In genomic region chr7:92075455-92076158, GRCh38 we compare ENCODE assay signal across 12 cellular contexts. TPM values are rescaled to one million over a fixed set of nuclear protein-coding genes. Genes with fewer than 3 reads are reported as not detected.
A peak's percentile ranks its signal among the peaks of the same experiment; 100 is the strongest.
DNase-seq lines count a peak whose midpoint lies in the region; ATAC-seq, FAIRE-seq and TF ChIP-seq lines count a peak whose summit lies in the region.
"Had no signal": no experiment of that assay in that cellular context is flagged by ENCODE, and none has a peak within 500 bp of the region (broad histone marks: within the 10 kb centered on the region; RNA-seq: fewer than 3 reads in every experiment).

No MANE protein-coding gene starts in this region.

- TF ChIP-seq CTCF in uterus (IDR thresholded peaks at IDR 0.05) (no peak), RWPE1 (conservative IDR thresholded peaks at IDR 0.05; ENCODE audit: low read depth) (no peak)

- ATAC-seq in GM21717 (IDR thresholded peaks at IDR 0.05; ENCODE audit: unreplicated experiment) = peak; percentile 91
- ATAC-seq in HG03442 (IDR thresholded peaks at IDR 0.05; ENCODE audit: unreplicated experiment) = peak; percentile 90

- H3K27me3 Mint-ChIP-seq in activated T-cell treated with anti-CD3 and anti-CD28 coated beads, Interleukin-2, amount 50 U/mL, for 24 hours = no peaks in the 10 kb centered on the region
- H3K27me3 Mint-ChIP-seq: activated CD4-positive, alpha-beta T cell treated with anti-CD3 and anti-CD28 coated beads, Interleukin-2, amount 10 ng/mL, durations not matched to agents 7 days and 5 days had no signal

- H3K4me1 ChIP-seq in small intestine (ENCODE audit: control insufficient read depth in 2 of 2, insufficient read depth in 1 of 2, low read depth in 1 of 2, low read length in 1 of 2) (no peaks in the 10 kb centered on the region), uterus (no peaks in the 10 kb centered on the region)

- H3K9me3 Mint-ChIP-seq in activated T-cell treated with anti-CD3 and anti-CD28 coated beads, Interleukin-2, amount 50 U/mL, for 24 hours = no peaks in the 10 kb centered on the region
- H3K9me3 Mint-ChIP-seq: activated CD4-positive, alpha-beta T cell treated with anti-CD3 and anti-CD28 coated beads, Interleukin-2, amount 10 ng/mL, durations not matched to agents 7 days and 5 days had no signal

- no peak overlapping the region for H3K4me3 Mint-ChIP-seq in activated T-cell treated with anti-CD3 and anti-CD28 coated beads, Interleukin-2, amount 50 U/mL, for 24 hours
- H3K4me3 Mint-ChIP-seq: activated CD4-positive, alpha-beta T cell treated with anti-CD3 and anti-CD28 coated beads, Interleukin-2, amount 10 ng/mL, durations not matched to agents 7 days and 5 days had no signal

- H3K36me3 Mint-ChIP-seq in activated T-cell treated with anti-CD3 and anti-CD28 coated beads, Interleukin-2, amount 50 U/mL, for 24 hours (ENCODE audit: low read depth) = peaks cover 58% of the 10 kb centered on the region

- H3K9me3 ChIP-seq in small intestine (ENCODE audit: control insufficient read depth, low read depth) (no peaks in the 10 kb centered on the region), uterus (no peaks in the 10 kb centered on the region)
- H3K9me3 ChIP-seq: body of pancreas had no signal

- CTCF ChIA-PET in RWPE1 (lab: Yijun Ruan, JAX) = no interaction called here

- H3K27ac ChIP-seq in small intestine (ENCODE audit: low read depth in 1 of 2, low read length in 1 of 2) = no peak overlapping the region
- no peak overlapping the region for H3K27ac ChIP-seq in uterus
- no peak overlapping the region for H3K27ac ChIP-seq in RWPE1

- TF ChIP-seq POLR2A in uterus (IDR thresholded peaks at IDR 0.05) = no peak

- POLR2A ChIA-PET in RWPE1 (lab: Yijun Ruan, JAX; ENCODE audit: low non-redundant PET) = no interaction called here

- intact Hi-C loops in uterus (cut with DNase I; ENCODE audit: low total_unique reads) = no loop called here

- H3K36me3 ChIP-seq in small intestine (ENCODE audit: control insufficient read depth in 2 of 2, insufficient read depth in 2 of 2, low read length in 2 of 2) (peaks cover 5 to 9% of the 10 kb centered on the region in 2 donors), uterus (no peaks in the 10 kb centered on the region)

- FAIRE-seq in small intestine (lab: Jason Lieb, UNC) = no peak
- FAIRE-seq: urothelium cell line had no signal

- H3K27ac Mint-ChIP-seq in activated T-cell treated with anti-CD3 and anti-CD28 coated beads, Interleukin-2, amount 50 U/mL, for 24 hours = peak overlapping the region; percentile 13
- H3K27ac Mint-ChIP-seq: activated CD4-positive, alpha-beta T cell treated with anti-CD3 and anti-CD28 coated beads, Interleukin-2, amount 10 ng/mL, durations not matched to agents 7 days and 5 days had no signal

- H3K4me3 ChIP-seq in small intestine (ENCODE audit: low read depth in 1 of 2, low read length in 2 of 2) (no peak overlapping the region), uterus (no peak overlapping the region)
- H3K4me3 ChIP-seq: body of pancreas had no signal

- peaks cover 9% of the 10 kb centered on the region for H3K4me1 Mint-ChIP-seq in activated T-cell treated with anti-CD3 and anti-CD28 coated beads, Interleukin-2, amount 50 U/mL, for 24 hours (ENCODE audit: low read depth)

- H3K27me3 ChIP-seq in small intestine (ENCODE audit: control insufficient read depth in 2 of 2, insufficient read depth in 2 of 2, low read length in 2 of 2) (no peaks in the 10 kb centered on the region), uterus (no peaks in the 10 kb centered on the region)
- H3K27me3 ChIP-seq: body of pancreas had no signal

- 72 to 80% (median 80%) methylated on average over 4 of the region's 4 CpGs for WGBS in small intestine, 3 donors

- no peak for DNase-seq in activated T-cell treated with anti-CD3 and anti-CD28 coated beads, Interleukin-2, amount 50 U/mL, for 24 hours
- no peak for DNase-seq in activated T-cell treated with anti-CD3 and anti-CD28 coated beads, Interleukin-2, amount 50 U/mL, for 1 hour
- DNase-seq in small intestine (peak; percentile 16), uterus (no peak), RWPE1 (ENCODE audit: low spot score) (no peak)
- DNase-seq in stimulated activated CD4-positive, alpha-beta T cell treated with anti-CD3 and anti-CD28 coated beads, Interleukin-15, amount 100 ng/mL, for 24 hours = no peak
- DNase-seq: activated CD4-positive, alpha-beta T cell treated with anti-CD3 and anti-CD28 coated beads, Interleukin-2, amount 10 ng/mL, durations not matched to agents 7 days and 5 days; body of pancreas; Kasumi-1 had no signal

RNA-seq across cellular contexts. Expression of gene CYP51A1, which starts 58.7 kb away (rescaled TPM):
- polyA plus RNA-seq in small intestine = 10 to 100 TPM in 2 of 3 donors, 1 to 10 TPM in 1; 9.7 to 92.5 (median 15.7) TPM
- total RNA-seq in uterus = 100 to 1,000 TPM in 1 of 4 donors, 10 to 100 TPM in 2, 1 to 10 TPM in 1; 7.2 to 121 (median 38.3) TPM
